Comparison of ENCODE assay signal across 19 cellular contexts in the genomic region with DNA sequence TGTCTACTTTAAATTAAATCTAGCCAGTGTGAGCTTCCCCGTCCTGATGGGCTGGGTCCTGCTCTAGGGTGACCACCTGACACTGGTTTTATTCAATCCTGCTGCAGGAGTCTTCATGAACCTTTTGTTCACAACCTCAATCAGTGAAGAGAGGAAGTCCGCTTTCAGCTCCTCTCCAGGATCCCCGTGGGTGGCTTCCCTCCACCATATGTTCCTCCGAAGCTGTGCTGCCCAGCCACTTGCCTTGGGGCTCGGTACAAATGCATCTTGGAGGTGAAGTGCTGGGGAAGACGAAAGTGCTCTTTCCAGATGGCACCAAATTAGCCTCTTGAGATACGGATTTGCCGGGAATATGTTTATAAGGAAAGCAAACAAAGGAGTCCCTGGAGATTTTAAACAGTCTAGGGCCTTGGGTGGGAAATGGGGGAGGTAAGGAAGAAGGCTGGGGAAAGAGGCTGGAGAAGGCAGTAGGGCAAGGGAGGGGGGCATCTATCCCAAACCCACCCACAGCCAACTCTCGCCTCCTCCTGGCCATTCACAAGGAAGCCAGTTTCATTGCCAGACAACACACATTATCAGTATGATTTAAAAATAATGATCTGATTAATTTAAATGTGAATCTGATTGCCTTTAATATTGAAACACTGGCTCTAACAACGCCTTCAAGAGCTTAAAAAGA.
DNase-seq lines count a peak whose midpoint lies in the region; ATAC-seq and TF ChIP-seq lines count a peak whose summit lies in the region.
"Had no signal": no experiment of that assay in that cellular context is flagged by ENCODE, and none has a peak within 500 bp of the region (broad histone marks: within the 10 kb centered on the region; RNA-seq: fewer than 3 reads in every experiment).

No MANE protein-coding gene starts in this region.

- H3K9me3 Mint-ChIP-seq in H9, result peaks cover 0 to 4% of the 10 kb centered on the region in 2 experiments; a peak in 1 of 5 replicates
- H3K9me3 Mint-ChIP-seq: CD4-positive, alpha-beta T cell; IgD-negative memory B cell had no signal

- H3K79me1 ChIP-seq in H9 (ENCODE audit: insufficient read depth, low read depth, low read length, poor library complexity, severe bottlenecking) (no peaks in the 10 kb centered on the region), neuronal stem cell (ENCODE audit: low read depth, low read length) (no peaks in the 10 kb centered on the region)

- H4K91ac ChIP-seq in H9 (ENCODE audit: insufficient read length, low read depth, low read length) (no peak overlapping the region), neuronal stem cell (ENCODE audit: low read depth, low read length, poor library complexity) (no peak overlapping the region)

- intact Hi-C loops in dorsolateral prefrontal cortex (cut with DNase I), result no loop called here

- no peak overlapping the region for H3K4ac ChIP-seq in H9 (ENCODE audit: low read depth, low read length)
- no peak overlapping the region for H3K4ac ChIP-seq in neuronal stem cell (ENCODE audit: low read length)

- H3K4me2 ChIP-seq in H9 (ENCODE audit: insufficient read depth, insufficient read length, low read length), result no peak overlapping the region
- no peak overlapping the region for H3K4me2 ChIP-seq in neuronal stem cell (ENCODE audit: insufficient read depth, low read length, poor library complexity, severe bottlenecking)

- H3K9me3 ChIP-seq in H9 (ENCODE audit: control insufficient read depth, low read depth, low read length) (no peaks in the 10 kb centered on the region), neuronal stem cell (replicated peaks in 1 of 2; ENCODE audit: control insufficient read depth in 2 of 2, insufficient read depth in 1 of 2, low read depth in 1 of 2, low read length in 2 of 2) (peaks cover 0 to 2% of the 10 kb centered on the region in 2 donors)

- H3K4me3 Mint-ChIP-seq in H9, result no peak overlapping the region
- H3K4me3 Mint-ChIP-seq: B cell; CD4-positive, alpha-beta T cell; T-helper 17 cell had no signal

- H2BK5ac ChIP-seq in H9 (ENCODE audit: insufficient read length, low read length) (no peak overlapping the region), neuronal stem cell (ENCODE audit: low read length) (no peak overlapping the region)

- H3K4me3 ChIP-seq in dorsolateral prefrontal cortex (no peak overlapping the region), neuronal stem cell (ENCODE audit: low read length in 2 of 2) (no peak overlapping the region)

- no peak overlapping the region for H3K14ac ChIP-seq in H9 (ENCODE audit: insufficient read depth, low read length)
- H3K14ac ChIP-seq in neuronal stem cell (ENCODE audit: low read length), result no peak overlapping the region

- H3K4me1 ChIP-seq in H9 (ENCODE audit: insufficient read depth, low read length) (peaks cover 10% of the 10 kb centered on the region; the same call in 1 of the 2 replicates), neuronal stem cell (ENCODE audit: control insufficient read depth in 2 of 2, insufficient read depth in 1 of 2, low read depth in 1 of 2, low read length in 2 of 2) (peaks cover 0 to 2% of the 10 kb centered on the region in 2 donors)

- no peak overlapping the region for H3K23ac ChIP-seq in H9 (ENCODE audit: insufficient read length, low read depth, low read length)
- H3K23ac ChIP-seq in neuronal stem cell (ENCODE audit: low read depth, low read length, poor library complexity), result no peak overlapping the region

- H3K4me1 Mint-ChIP-seq in H9, result peaks cover 18 to 24% of the 10 kb centered on the region in 2 experiments
- H3K4me1 Mint-ChIP-seq: B cell, IgD-negative memory B cell, T-helper 17 cell had no signal

- no peaks in the 10 kb centered on the region for H4K20me1 ChIP-seq in H9 (ENCODE audit: control insufficient read depth, insufficient read depth, insufficient read length)

- no peak overlapping the region for H3K56ac ChIP-seq in H9 (ENCODE audit: insufficient read length, low read depth, low read length)

- H4K8ac ChIP-seq in H9 (replicated peaks; ENCODE audit: insufficient read length, low read depth, low read length) (no peak overlapping the region), neuronal stem cell (ENCODE audit: low read depth, low read length) (no peak overlapping the region)

- no peaks in the 10 kb centered on the region for H3K36me3 ChIP-seq in neuronal stem cell (replicated peaks in 1 of 2; ENCODE audit: control insufficient read depth in 2 of 2, insufficient read depth in 2 of 2, low read length in 2 of 2)

- peaks cover 0 to 3% (median 0%) of the 10 kb centered on the region in 3 experiments; a peak in 3 of 7 replicates for H3K36me3 Mint-ChIP-seq in H9 (ENCODE audit: insufficient read depth in 1 of 3, low read depth in 3 of 3)

- WGBS in H9 (ENCODE audit: extremely low coverage, insufficient read length, low lambda C conversion rate), result no CpG with 5 or more reads among the region's 10 CpGs
- WGBS in neuronal stem cell (ENCODE audit: extremely low coverage in 2 of 2, insufficient read length in 2 of 2, insufficient replicate concordance in 1 of 2), 2 donors, result no CpG with 5 or more reads among the region's 10 CpGs

- no peak overlapping the region for H3K27ac ChIP-seq in H9 (ENCODE audit: insufficient read length, low read depth, low read length)
- no peak overlapping the region for H3K27ac ChIP-seq in dorsolateral prefrontal cortex
- H3K27ac ChIP-seq in neuronal stem cell (replicated peaks; ENCODE audit: low read length), result no peak overlapping the region
- H3K27ac ChIP-seq: HL-60, RWPE1 had no signal

- no peak overlapping the region for H2BK20ac ChIP-seq in H9 (ENCODE audit: low read depth, low read length, poor library complexity, severe bottlenecking)

- H4K5ac ChIP-seq in H9 (ENCODE audit: insufficient read length, low read depth, low read length), result no peak overlapping the region

- H3K18ac ChIP-seq in H9 (ENCODE audit: insufficient read length, low read depth, low read length), result no peak overlapping the region
- H3K18ac ChIP-seq in neuronal stem cell (ENCODE audit: low read length), result peak overlapping the region; percentile 11

- no peak overlapping the region for H3K9ac ChIP-seq in H9 (ENCODE audit: extremely low read depth, insufficient read length, low read length)
- no peak overlapping the region for H3K9ac ChIP-seq in neuronal stem cell (ENCODE audit: low read depth, low read length, poor library complexity)

- no peak overlapping the region for H3T11ph ChIP-seq in H9 (ENCODE audit: low read length)

- H2AFZ ChIP-seq in H9 (ENCODE audit: low read length), result no peak overlapping the region
- peak overlapping the region; percentile 32 for H2AFZ ChIP-seq in neuronal stem cell (ENCODE audit: low read length)

- no peaks in the 10 kb centered on the region; the same call in 1 of the 2 replicates for H3K79me2 ChIP-seq in H9 (ENCODE audit: insufficient read depth, low read length)

- H3K27me3 ChIP-seq in H9 (ENCODE audit: insufficient read depth, low read length), result no peaks in the 10 kb centered on the region
- no peaks in the 10 kb centered on the region for H3K27me3 ChIP-seq in dorsolateral prefrontal cortex
- H3K27me3 ChIP-seq in neuronal stem cell (ENCODE audit: control insufficient read depth in 3 of 3, insufficient read depth in 3 of 3, low read depth in 1 of 3, low read length in 3 of 3), result no peaks in the 10 kb centered on the region

- peak; percentile 30; the same call in 1 of the 3 replicates for TF ChIP-seq CTCF in H9 (conservative IDR thresholded peaks at IDR 0.05)
- TF ChIP-seq CTCF in dorsolateral prefrontal cortex (IDR thresholded peaks at IDR 0.05 in 54 of 56, conservative IDR thresholded peaks at IDR 0.05 in 2 of 56; ENCODE audit: low read depth in 1 of 56, partially characterized antibody in 56 of 56), result no peak

- H2BK15ac ChIP-seq in H9 (ENCODE audit: low read depth, low read length) (no peak overlapping the region), neuronal stem cell (ENCODE audit: low read length) (no peak overlapping the region)

- ATAC-seq in HG03565 (IDR thresholded peaks at IDR 0.05; ENCODE audit: unreplicated experiment), result no peak
- ATAC-seq: HCT116, T-helper 17 cell had no signal

- H3K27ac Mint-ChIP-seq in H9, result no peak overlapping the region; a peak in 1 of 7 replicates
- H3K27ac Mint-ChIP-seq: B cell; CD4-positive, alpha-beta T cell; IgD-negative memory B cell; T-helper 17 cell had no signal

- no peak for DNase-seq in H9
- DNase-seq in NCI-H524 treated with DMSO at 0.1 percent for 48 hours (lab: John Stamatoyannopoulos, UW), result peak; percentile 96
- peak in 7 of 10 donors; percentile 20 to 76 (median 43) for DNase-seq in dorsolateral prefrontal cortex
- DNase-seq in neuronal stem cell (ENCODE audit: low spot score), result no peak
- no peak for DNase-seq in glomerular visceral epithelial cell (ENCODE audit: extremely low spot score)
- no peak for DNase-seq in Ammon's horn (ENCODE audit: low spot score)
- no peak for DNase-seq in stimulated activated naive CD4-positive, alpha-beta T cell (lab: John Stamatoyannopoulos, UW)
- DNase-seq: Calu3; CD4-positive, alpha-beta T cell; NCI-H1105 treated with DMSO at 0.1 percent for 48 hours; NCI-H187 treated with DMSO at 0.1 percent for 48 hours; NCI-H526; T-helper 17 cell had no signal

- H2BK120ac ChIP-seq in H9 (ENCODE audit: low read depth, low read length, poor library complexity, severe bottlenecking) (no peak overlapping the region), neuronal stem cell (ENCODE audit: low read depth, low read length) (no peak overlapping the region)

- H2BK12ac ChIP-seq in H9 (ENCODE audit: insufficient read length, low read depth, low read length) (no peak overlapping the region), neuronal stem cell (ENCODE audit: low read length) (no peak overlapping the region)

- peaks cover 31% of the 10 kb centered on the region for H3K27me3 Mint-ChIP-seq in H9 (ENCODE audit: low read depth)
- H3K27me3 Mint-ChIP-seq: B cell; CD4-positive, alpha-beta T cell; T-helper 17 cell had no signal

- H3K23me2 ChIP-seq in H9 (ENCODE audit: insufficient read length, low read depth, low read length, poor library complexity, severe bottlenecking), result no peaks in the 10 kb centered on the region

- H2AK5ac ChIP-seq in H9 (ENCODE audit: insufficient read length, low read length) (no peak overlapping the region), neuronal stem cell (ENCODE audit: low read depth, low read length) (no peak overlapping the region)

Comparison
In these comparisons a context has a peak if more than half of its experiments do, and no peak if none do; other contexts are left out.
1. DNase-seq: peak in NCI-H524 treated with DMSO at 0.1 percent for 48 hours (single experiment) and dorsolateral prefrontal cortex (7 of 10); none in H9 (single experiment), neuronal stem cell (single experiment), glomerular visceral epithelial cell (single experiment), Ammon's horn (single experiment) and stimulated activated naive CD4-positive, alpha-beta T cell (0 of 6).